Comparison of ENCODE assay signal across 18 cellular contexts in genomic region chr2:74239346-74239745, GRCh38.
"Had no signal": no experiment of that assay in that cellular context is flagged by ENCODE, and none has a peak within 500 bp of the region (broad histone marks: within the 10 kb centered on the region; RNA-seq: fewer than 3 reads in every experiment).

No MANE protein-coding gene starts in this region.

- H3K27me3 ChIP-seq: dorsolateral prefrontal cortex, esophagus muscularis mucosa, foreskin keratinocyte, gastroesophageal sphincter, heart left ventricle, hepatocyte, left lung had no signal

- H3K9me3 Mint-ChIP-seq: immature natural killer cell had no signal

- H3K36me3 ChIP-seq: left lung, lower lobe of right lung had no signal

- H3K4me3 Mint-ChIP-seq: immature natural killer cell had no signal

- H3K4me1 Mint-ChIP-seq: immature natural killer cell had no signal

- H3K27ac ChIP-seq: coronary artery, dorsolateral prefrontal cortex, esophagus muscularis mucosa, foreskin keratinocyte, gastroesophageal sphincter, heart left ventricle, hepatocyte, left lung, lower lobe of right lung had no signal

- H3K27ac Mint-ChIP-seq: immature natural killer cell had no signal

- H3K9me3 ChIP-seq: esophagus muscularis mucosa, gastroesophageal sphincter, heart left ventricle, left lung, lower lobe of right lung had no signal

- DNase-seq: dorsolateral prefrontal cortex; effector CD4-positive, alpha-beta T cell; effector memory CD4-positive, alpha-beta T cell; heart left ventricle; hypothalamus; immature natural killer cell; islet precursor cell; kidney; kidney glomerular epithelial cell; left lung; left ventricle myocardium superior; lower lobe of right lung; midbrain had no signal

- H3K4me3 ChIP-seq: coronary artery, dorsolateral prefrontal cortex, esophagus muscularis mucosa, gastroesophageal sphincter, heart left ventricle, hepatocyte, left lung, lower lobe of right lung had no signal

- ATAC-seq: gastroesophageal sphincter, heart left ventricle, left lung, left ventricle myocardium superior, lower lobe of right lung had no signal

- H3K4me1 ChIP-seq: foreskin keratinocyte, gastroesophageal sphincter, left lung, lower lobe of right lung had no signal
